Comparison of ENCODE assay signal across 18 cellular contexts in genomic region chr5:109396965-109397364, GRCh38. TPM values are rescaled to one million over a fixed set of nuclear protein-coding genes. Genes with fewer than 3 reads are reported as not detected.
DNase-seq lines count a peak whose midpoint lies in the region; ATAC-seq and TF ChIP-seq lines count a peak whose summit lies in the region.
"Had no signal": no experiment of that assay in that cellular context is flagged by ENCODE, and none has a peak within 500 bp of the region (broad histone marks: within the 10 kb centered on the region; RNA-seq: fewer than 3 reads in every experiment).

No MANE protein-coding gene starts in this region.

- H3K9me3 ChIP-seq in neutrophil (no peaks in the 10 kb centered on the region), ascending aorta (no peaks in the 10 kb centered on the region)
- H3K9me3 ChIP-seq: A549, Caco-2 had no signal

- H3K36me3 ChIP-seq in neutrophil: no peaks in the 10 kb centered on the region
- H3K36me3 ChIP-seq in ascending aorta: peaks cover 0 to 6% of the 10 kb centered on the region in 2 donors

- peaks cover 34 to 41% of the 10 kb centered on the region in 2 experiments for H3K4me1 ChIP-seq in neutrophil (ENCODE audit: control insufficient read depth in 1 of 2, insufficient read depth in 1 of 2, low read depth in 1 of 2, low read length in 1 of 2)
- H3K4me1 ChIP-seq in ascending aorta: peaks cover 4 to 17% of the 10 kb centered on the region in 2 donors
- H3K4me1 ChIP-seq: A549, Caco-2 had no signal

- H3K27ac Mint-ChIP-seq in natural killer cell (no peak overlapping the region), progenitor cell of endocrine pancreas (peak overlapping the region; percentile 29)
- no peak overlapping the region for H3K27ac Mint-ChIP-seq in natural killer cell treated with Interleukin-12 subunit alpha and Interleukin-12 subunit beta and Interleukin-15 and Interleukin-18, amount 100 ng/mL, for 72 hours
- H3K27ac Mint-ChIP-seq: B cell; CD4-positive, alpha-beta T cell; CD8-positive, alpha-beta T cell had no signal

- H3K27me3 Mint-ChIP-seq in natural killer cell (ENCODE audit: low read depth in 2 of 2) (no peaks in the 10 kb centered on the region), progenitor cell of endocrine pancreas (no peaks in the 10 kb centered on the region)
- no peaks in the 10 kb centered on the region for H3K27me3 Mint-ChIP-seq in natural killer cell treated with Interleukin-12 subunit alpha and Interleukin-12 subunit beta and Interleukin-15 and Interleukin-18, amount 100 ng/mL, for 72 hours
- H3K27me3 Mint-ChIP-seq: B cell; CD4-positive, alpha-beta T cell had no signal

- H3K27me3 ChIP-seq in neutrophil (no peaks in the 10 kb centered on the region), ascending aorta (no peaks in the 10 kb centered on the region)
- H3K27me3 ChIP-seq: BLaER1 treated with 17β-estradiol and CSF1 and Interleukin-3, amounts not matched to agents 10 nM and 100 nM had no signal

- H3K4me1 Mint-ChIP-seq in natural killer cell (peaks cover 58 to 75% of the 10 kb centered on the region in 2 donors), progenitor cell of endocrine pancreas (ENCODE audit: low read depth) (peaks cover 11% of the 10 kb centered on the region)
- peaks cover 47 to 49% of the 10 kb centered on the region in 2 donors for H3K4me1 Mint-ChIP-seq in natural killer cell treated with Interleukin-12 subunit alpha and Interleukin-12 subunit beta and Interleukin-15 and Interleukin-18, amount 100 ng/mL, for 72 hours (ENCODE audit: low read depth in 2 of 2)

- ATAC-seq in natural killer cell (no peak), HG02870 (IDR thresholded peaks at IDR 0.05; ENCODE audit: unreplicated experiment) (no peak)
- no peak for ATAC-seq in natural killer cell treated with Interleukin-12 subunit alpha and Interleukin-12 subunit beta and Interleukin-15 and Interleukin-18, amount 100 ng/mL, for 72 hours
- ATAC-seq: A549; CD8-positive, alpha-beta T cell had no signal

- intact Hi-C loops in natural killer cell (cut with micrococcal nuclease) (no loop called here), ascending aorta (cut with DNase I) (no loop called here)

- no peak overlapping the region for H3K4me3 ChIP-seq in neutrophil (ENCODE audit: low read depth in 1 of 2, low read length in 1 of 2)
- no peak overlapping the region for H3K4me3 ChIP-seq in ascending aorta
- H3K4me3 ChIP-seq: A549; BLaER1 treated with 17β-estradiol and CSF1 and Interleukin-3, amounts not matched to agents 10 nM and 100 nM had no signal

- H3K36me3 Mint-ChIP-seq in natural killer cell (no peaks in the 10 kb centered on the region), progenitor cell of endocrine pancreas (ENCODE audit: insufficient read depth) (peaks cover 13% of the 10 kb centered on the region)
- H3K36me3 Mint-ChIP-seq in natural killer cell treated with Interleukin-12 subunit alpha and Interleukin-12 subunit beta and Interleukin-15 and Interleukin-18, amount 100 ng/mL, for 72 hours: peaks cover 8% of the 10 kb centered on the region

- H3K4me3 Mint-ChIP-seq in natural killer cell: peak overlapping the region; percentile 4
- no peak overlapping the region for H3K4me3 Mint-ChIP-seq in natural killer cell treated with Interleukin-12 subunit alpha and Interleukin-12 subunit beta and Interleukin-15 and Interleukin-18, amount 100 ng/mL, for 72 hours
- no peak overlapping the region for H3K4me3 Mint-ChIP-seq in progenitor cell of endocrine pancreas (ENCODE audit: low read depth)
- H3K4me3 Mint-ChIP-seq: B cell; CD8-positive, alpha-beta T cell had no signal

- H3K27ac ChIP-seq in neutrophil (peak overlapping the region; percentile 34), ascending aorta (no peak overlapping the region)
- H3K27ac ChIP-seq: 22Rv1; A549; BLaER1 treated with 17β-estradiol and CSF1 and Interleukin-3, amounts not matched to agents 10 nM and 100 nM; C4-2B had no signal

- no peak for TF ChIP-seq CTCF in natural killer cell (IDR thresholded peaks at IDR 0.05)
- no peak for TF ChIP-seq CTCF in neutrophil (IDR thresholded peaks at IDR 0.05)
- TF ChIP-seq CTCF in progenitor cell of endocrine pancreas (IDR thresholded peaks at IDR 0.05; ENCODE audit: unreplicated experiment): no peak
- TF ChIP-seq CTCF in ascending aorta (IDR thresholded peaks at IDR 0.05): no peak

- DNase-seq in natural killer cell (no peak), progenitor cell of endocrine pancreas (ENCODE audit: low spot score, unreplicated experiment) (no peak), ascending aorta (ENCODE audit: low spot score in 2 of 2) (no peak)
- DNase-seq in natural killer cell treated with Interleukin-12 subunit alpha and Interleukin-12 subunit beta and Interleukin-15 and Interleukin-18, amount 100 ng/mL, for 72 hours (ENCODE audit: low spot score): no peak
- DNase-seq: AML-193; Caco-2; Calu3; CD4-positive, alpha-beta T cell; CD8-positive, alpha-beta T cell; DMS79 treated with DMSO at 0.1 percent for 48 hours; GF-D8 had no signal

- H3K9me3 Mint-ChIP-seq in natural killer cell (no peaks in the 10 kb centered on the region), progenitor cell of endocrine pancreas (ENCODE audit: low read depth) (peaks cover 4% of the 10 kb centered on the region)
- no peaks in the 10 kb centered on the region for H3K9me3 Mint-ChIP-seq in natural killer cell treated with Interleukin-12 subunit alpha and Interleukin-12 subunit beta and Interleukin-15 and Interleukin-18, amount 100 ng/mL, for 72 hours
- H3K9me3 Mint-ChIP-seq: CD4-positive, alpha-beta T cell; CD8-positive, alpha-beta T cell had no signal

RNA-seq across cellular contexts. Expression of gene PJA2, which starts 12.8 kb away (rescaled TPM):
- total RNA-seq in natural killer cell (10 to 100 TPM; 85.6 to 99.8 (median 90.8) TPM), progenitor cell of endocrine pancreas (62.0 and 63.4 TPM in 2 replicates), ascending aorta (56.1 TPM)
- total RNA-seq in natural killer cell treated with Interleukin-12 subunit alpha and Interleukin-12 subunit beta and Interleukin-15 and Interleukin-18, amount 100 ng/mL, for 72 hours: 10 to 100 TPM; 45.4 to 71.8 TPM
